1 cellular context compared by ENCODE assay signal in genomic region chr16:69865701-69866100, GRCh38.
TF ChIP-seq lines count a peak whose summit lies in the region.

No MANE protein-coding gene starts in this region.

TF ChIP-seq in K562, 482 proteins besides CTCF, POLR2A, EP300 and RAD21 (continued from another document and continues in another):
- TF ChIP-seq HEY1 (CRISPR knock-in tag; IDR thresholded peaks at IDR 0.05; ENCODE audit: borderline replicate concordance) = no peak
- TF ChIP-seq ZNF316 (IDR thresholded peaks at IDR 0.05) = no peak
- TF ChIP-seq ATF2 (CRISPR knock-in tag; IDR thresholded peaks at IDR 0.05) = no peak
- TF ChIP-seq TRIM25 (IDR thresholded peaks at IDR 0.05; ENCODE audit: borderline replicate concordance) = no peak
- no peak for TF ChIP-seq SAFB (IDR thresholded peaks at IDR 0.05; ENCODE audit: borderline replicate concordance, low read depth, low read length)
- no peak for TF ChIP-seq HNRNPUL1 (IDR thresholded peaks at IDR 0.05; ENCODE audit: low read length)
- TF ChIP-seq DEAF1 (CRISPR knock-in tag; IDR thresholded peaks at IDR 0.05) = no peak
- TF ChIP-seq SMAD2 (IDR thresholded peaks at IDR 0.05; ENCODE audit: low read depth, low read length) = no peak
- TF ChIP-seq IFI16 (CRISPR knock-in tag; IDR thresholded peaks at IDR 0.05) = no peak
- TF ChIP-seq PTBP1 (IDR thresholded peaks at IDR 0.05; ENCODE audit: low read depth, low read length) = no peak
- TF ChIP-seq ZBTB5 (IDR thresholded peaks at IDR 0.05) = no peak
- TF ChIP-seq ZNF766 (CRISPR knock-in tag; conservative IDR thresholded peaks at IDR 0.05) = peak; percentile 99
- no peak for TF ChIP-seq ARID2 (IDR thresholded peaks at IDR 0.05)
- no peak for TF ChIP-seq CEBPB (tag; IDR thresholded peaks at IDR 0.05)
- no peak for TF ChIP-seq NCOA6 (IDR thresholded peaks at IDR 0.05)
- TF ChIP-seq E2F6 (IDR thresholded peaks at IDR 0.05; ENCODE audit: borderline replicate concordance in 1 of 2, extremely low read depth in 1 of 2, insufficient read depth in 1 of 2, insufficient read length in 1 of 2, low read depth in 1 of 2, low read length in 1 of 2, poor library complexity in 1 of 2, severe bottlenecking in 1 of 2) = no peak
- no peak for TF ChIP-seq ZNF347 (CRISPR knock-in tag; IDR thresholded peaks at IDR 0.05; ENCODE audit: low read depth)
- peak in 1 of 2 experiments; percentile 51; a peak in 1 of 4 replicates for TF ChIP-seq MAZ (CRISPR knock-in tag; conservative IDR thresholded peaks at IDR 0.05 in 1 of 2, IDR thresholded peaks at IDR 0.05 in 1 of 2)
- TF ChIP-seq KAT8 (IDR thresholded peaks at IDR 0.05; ENCODE audit: low read depth) = no peak
- no peak for TF ChIP-seq CBX5 (IDR thresholded peaks at IDR 0.05; ENCODE audit: borderline replicate concordance, low read depth)
- no peak for TF ChIP-seq BDP1 (IDR thresholded peaks at IDR 0.05; ENCODE audit: insufficient read depth, insufficient read length)
- no peak for TF ChIP-seq POU5F1 (IDR thresholded peaks at IDR 0.05; ENCODE audit: borderline replicate concordance, low read depth, low read length, partially characterized antibody)
- no peak for TF ChIP-seq SIX5 (IDR thresholded peaks at IDR 0.05; ENCODE audit: borderline replicate concordance in 1 of 2, insufficient read depth in 1 of 2, low read depth in 1 of 2, low read length in 2 of 2)
- TF ChIP-seq ZSCAN32 (CRISPR knock-in tag; IDR thresholded peaks at IDR 0.05) = no peak
- TF ChIP-seq ZNF318 (IDR thresholded peaks at IDR 0.05; ENCODE audit: borderline replicate concordance in 1 of 2, low read depth in 1 of 2) = no peak
- no peak for TF ChIP-seq SLC30A9 (CRISPR knock-in tag; IDR thresholded peaks at IDR 0.05)
- TF ChIP-seq NCOA4 (IDR thresholded peaks at IDR 0.05; ENCODE audit: partially characterized antibody) = no peak
- no peak for TF ChIP-seq TSC22D4 (tag; IDR thresholded peaks at IDR 0.05)
- no peak for TF ChIP-seq RFX5 (IDR thresholded peaks at IDR 0.05; ENCODE audit: low read depth, low read length)
- TF ChIP-seq MED1 (CRISPR knock-in tag; IDR thresholded peaks at IDR 0.05; ENCODE audit: borderline replicate concordance) = no peak
- TF ChIP-seq KLF6 (CRISPR knock-in tag; IDR thresholded peaks at IDR 0.05; ENCODE audit: borderline replicate concordance) = no peak
- no peak for TF ChIP-seq ILK (tag; IDR thresholded peaks at IDR 0.05; ENCODE audit: borderline replicate concordance, low read depth)
- peak; percentile 83 for TF ChIP-seq HMBOX1 (IDR thresholded peaks at IDR 0.05)
- TF ChIP-seq KDM2B (CRISPR knock-in tag; IDR thresholded peaks at IDR 0.05) = no peak
- TF ChIP-seq CHD2 (IDR thresholded peaks at IDR 0.05; ENCODE audit: low read depth, low read length) = no peak
- no peak for TF ChIP-seq NONO (IDR thresholded peaks at IDR 0.05; ENCODE audit: low read depth in 2 of 2, low read length in 1 of 2)
- no peak for TF ChIP-seq ZNF324 (CRISPR knock-in tag; IDR thresholded peaks at IDR 0.05)
- TF ChIP-seq MLX (CRISPR knock-in tag; conservative IDR thresholded peaks at IDR 0.05) = no peak
- TF ChIP-seq ZNF561 (CRISPR knock-in tag; conservative IDR thresholded peaks at IDR 0.05) = no peak
- TF ChIP-seq WHSC1 (IDR thresholded peaks at IDR 0.05; ENCODE audit: low read length) = no peak
- no peak for TF ChIP-seq FOXA3 (CRISPR knock-in tag; conservative IDR thresholded peaks at IDR 0.05 in 1 of 2, IDR thresholded peaks at IDR 0.05 in 1 of 2)
- TF ChIP-seq FOXM1 (IDR thresholded peaks at IDR 0.05; ENCODE audit: low read depth) = peak; percentile 69; the same call in 1 of the 2 replicates
- no peak for TF ChIP-seq FOXM1 (CRISPR knock-in tag; IDR thresholded peaks at IDR 0.05; ENCODE audit: low read depth)
